In the genomic region with DNA sequence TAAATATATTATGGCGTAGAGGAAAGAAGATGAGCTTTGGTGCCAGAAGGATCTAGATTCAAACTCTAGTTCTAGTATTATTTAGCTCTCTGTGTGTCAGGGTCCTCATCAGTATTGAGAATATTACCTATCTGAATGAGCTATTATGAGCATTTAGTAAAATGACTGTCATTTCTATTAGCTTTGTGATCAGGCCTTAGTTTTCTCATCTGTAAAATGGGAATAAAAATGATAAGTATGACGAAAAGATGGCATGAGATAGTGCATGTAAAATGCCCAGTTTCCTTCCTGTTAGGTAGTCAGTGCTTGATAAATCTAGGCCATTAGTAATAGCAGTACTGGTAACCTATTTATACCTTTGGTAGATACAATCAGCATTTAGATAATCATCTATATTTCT, we compare ENCODE assay signal across 29 cellular contexts. TPM values are rescaled to one million over a fixed set of nuclear protein-coding genes. Genes with fewer than 3 reads are reported as not detected.
DNase-seq lines count a peak whose midpoint lies in the region; ATAC-seq and TF ChIP-seq lines count a peak whose summit lies in the region.
"Had no signal": no experiment of that assay in that cellular context is flagged by ENCODE, and none has a peak within 500 bp of the region (broad histone marks: within the 10 kb centered on the region; RNA-seq: fewer than 3 reads in every experiment).

No MANE protein-coding gene starts in this region.

- DNase-seq in stimulated activated naive CD8-positive, alpha-beta T cell treated with anti-CD3 and anti-CD28 coated beads, Interleukin-15, amount 100 ng/mL, for 72 hours: no peak
- DNase-seq in HFFc6 (no peak), NCI-H446 treated with DMSO at 0.1 percent for 48 hours (lab: John Stamatoyannopoulos, UW) (no peak), KBM-7 (no peak)
- DNase-seq: activated CD4-positive, alpha-beta T cell treated with anti-CD3 and anti-CD28 coated beads, Interleukin-2, amount 10 ng/mL, durations not matched to agents 7 days and 5 days; activated effector memory CD4-positive, alpha-beta T cell treated with Interleukin-2 at 50 U/mL for 16 hours; central memory CD4-positive, alpha-beta T cell; effector memory CD8-positive, alpha-beta T cell; erythroblast; H7; immature natural killer cell; Kasumi-1; left cardiac atrium; NCI-H1417 treated with DMSO at 0.1 percent for 48 hours; NCI-H2081; NCI-H526; NK-92 treated with Interleukin-12 subunit alpha and Interleukin-12 subunit beta, amount 100 ng/mL, for 24 hours; psoas muscle; T1000; WERI-Rb-1 had no signal

- H3K27ac Mint-ChIP-seq in stimulated activated naive CD8-positive, alpha-beta T cell treated with anti-CD3 and anti-CD28 coated beads, Interleukin-15, Interleukin-2, amounts not matched to agents 100 ng/mL and 50 ng/mL, for 24 hours: peak overlapping the region; percentile 82
- peak overlapping the region in 1 of 2 donors; percentile 86 for H3K27ac Mint-ChIP-seq in stimulated activated naive CD8-positive, alpha-beta T cell treated with anti-CD3 and anti-CD28 coated beads, Interleukin-15, amount 100 ng/mL, for 72 hours
- H3K27ac Mint-ChIP-seq in HFFc6: peak overlapping the region; percentile 62; the same call in 1 of the 2 replicates
- peak overlapping the region; percentile 87 for H3K27ac Mint-ChIP-seq in activated naive CD8-positive, alpha-beta T cell
- H3K27ac Mint-ChIP-seq: activated CD4-positive, alpha-beta T cell treated with anti-CD3 and anti-CD28 coated beads, Interleukin-2, amount 10 ng/mL, durations not matched to agents 7 days and 5 days; effector memory CD8-positive, alpha-beta T cell; type B pancreatic cell had no signal

- H3K9me3 Mint-ChIP-seq in stimulated activated naive CD8-positive, alpha-beta T cell treated with anti-CD3 and anti-CD28 coated beads, Interleukin-15, Interleukin-2, amounts not matched to agents 100 ng/mL and 50 ng/mL, for 24 hours: no peaks in the 10 kb centered on the region
- H3K9me3 Mint-ChIP-seq in stimulated activated naive CD8-positive, alpha-beta T cell treated with anti-CD3 and anti-CD28 coated beads, Interleukin-15, amount 100 ng/mL, for 72 hours: no peaks in the 10 kb centered on the region
- no peaks in the 10 kb centered on the region for H3K9me3 Mint-ChIP-seq in HFFc6
- no peaks in the 10 kb centered on the region for H3K9me3 Mint-ChIP-seq in activated naive CD8-positive, alpha-beta T cell (ENCODE audit: low read depth)
- H3K9me3 Mint-ChIP-seq: activated CD4-positive, alpha-beta T cell treated with anti-CD3 and anti-CD28 coated beads, Interleukin-2, amount 10 ng/mL, durations not matched to agents 7 days and 5 days; effector memory CD8-positive, alpha-beta T cell; immature natural killer cell; natural killer cell treated with Interleukin-12 subunit alpha and Interleukin-12 subunit beta and Interleukin-15 and Interleukin-18, amount 100 ng/mL, for 72 hours; type B pancreatic cell had no signal

- no peak for ATAC-seq in stimulated activated naive CD8-positive, alpha-beta T cell treated with anti-CD3 and anti-CD28 coated beads, Interleukin-15, amount 100 ng/mL, for 72 hours
- no peak for ATAC-seq in GM21390 (IDR thresholded peaks at IDR 0.05; ENCODE audit: unreplicated experiment)
- ATAC-seq: effector memory CD8-positive, alpha-beta T cell; left cardiac atrium; natural killer cell treated with Interleukin-12 subunit alpha and Interleukin-12 subunit beta and Interleukin-15 and Interleukin-18, amount 100 ng/mL, for 72 hours; psoas muscle; Right ventricle myocardium inferior had no signal

- H3K36me3 Mint-ChIP-seq in stimulated activated naive CD8-positive, alpha-beta T cell treated with anti-CD3 and anti-CD28 coated beads, Interleukin-15, Interleukin-2, amounts not matched to agents 100 ng/mL and 50 ng/mL, for 24 hours (ENCODE audit: low read depth): no peaks in the 10 kb centered on the region
- peaks cover 5% of the 10 kb centered on the region for H3K36me3 Mint-ChIP-seq in HFFc6 (ENCODE audit: low read depth)
- H3K36me3 Mint-ChIP-seq in activated naive CD8-positive, alpha-beta T cell: no peaks in the 10 kb centered on the region
- H3K36me3 Mint-ChIP-seq: natural killer cell treated with Interleukin-12 subunit alpha and Interleukin-12 subunit beta and Interleukin-15 and Interleukin-18, amount 100 ng/mL, for 72 hours; type B pancreatic cell had no signal

- in situ Hi-C loops in KBM-7 (cut with MboI; ENCODE audit: low pct_unique_long_range_greater_than_20kb, low sequenced_read_pairs): no loop called here

- peaks cover 44% of the 10 kb centered on the region for H3K4me1 Mint-ChIP-seq in stimulated activated naive CD8-positive, alpha-beta T cell treated with anti-CD3 and anti-CD28 coated beads, Interleukin-15, Interleukin-2, amounts not matched to agents 100 ng/mL and 50 ng/mL, for 24 hours (ENCODE audit: low read depth)
- peaks cover 52% of the 10 kb centered on the region for H3K4me1 Mint-ChIP-seq in stimulated activated naive CD8-positive, alpha-beta T cell treated with anti-CD3 and anti-CD28 coated beads, Interleukin-15, amount 100 ng/mL, for 72 hours
- peaks cover 56% of the 10 kb centered on the region for H3K4me1 Mint-ChIP-seq in HFFc6 (ENCODE audit: low read depth)
- H3K4me1 Mint-ChIP-seq in activated naive CD8-positive, alpha-beta T cell (ENCODE audit: low read depth): peaks cover 49% of the 10 kb centered on the region

- no peak overlapping the region for H3K4me3 Mint-ChIP-seq in stimulated activated naive CD8-positive, alpha-beta T cell treated with anti-CD3 and anti-CD28 coated beads, Interleukin-15, Interleukin-2, amounts not matched to agents 100 ng/mL and 50 ng/mL, for 24 hours
- H3K4me3 Mint-ChIP-seq in stimulated activated naive CD8-positive, alpha-beta T cell treated with anti-CD3 and anti-CD28 coated beads, Interleukin-15, amount 100 ng/mL, for 72 hours: no peak overlapping the region
- no peak overlapping the region for H3K4me3 Mint-ChIP-seq in HFFc6
- H3K4me3 Mint-ChIP-seq in activated naive CD8-positive, alpha-beta T cell: no peak overlapping the region
- H3K4me3 Mint-ChIP-seq: activated CD4-positive, alpha-beta T cell treated with anti-CD3 and anti-CD28 coated beads, Interleukin-2, amount 10 ng/mL, durations not matched to agents 7 days and 5 days; effector memory CD8-positive, alpha-beta T cell; immature natural killer cell; natural killer cell treated with Interleukin-12 subunit alpha and Interleukin-12 subunit beta and Interleukin-15 and Interleukin-18, amount 100 ng/mL, for 72 hours; type B pancreatic cell had no signal

- H3K27me3 Mint-ChIP-seq in stimulated activated naive CD8-positive, alpha-beta T cell treated with anti-CD3 and anti-CD28 coated beads, Interleukin-15, Interleukin-2, amounts not matched to agents 100 ng/mL and 50 ng/mL, for 24 hours: no peaks in the 10 kb centered on the region
- H3K27me3 Mint-ChIP-seq in stimulated activated naive CD8-positive, alpha-beta T cell treated with anti-CD3 and anti-CD28 coated beads, Interleukin-15, amount 100 ng/mL, for 72 hours: no peaks in the 10 kb centered on the region
- no peaks in the 10 kb centered on the region for H3K27me3 Mint-ChIP-seq in HFFc6 (ENCODE audit: insufficient read depth)
- no peaks in the 10 kb centered on the region for H3K27me3 Mint-ChIP-seq in activated naive CD8-positive, alpha-beta T cell
- H3K27me3 Mint-ChIP-seq: activated CD4-positive, alpha-beta T cell treated with anti-CD3 and anti-CD28 coated beads, Interleukin-2, amount 10 ng/mL, durations not matched to agents 7 days and 5 days; effector memory CD8-positive, alpha-beta T cell; natural killer cell treated with Interleukin-12 subunit alpha and Interleukin-12 subunit beta and Interleukin-15 and Interleukin-18, amount 100 ng/mL, for 72 hours had no signal

- no peak for TF ChIP-seq CTCF in HFFc6 (IDR thresholded peaks at IDR 0.05)

RNA-seq across cellular contexts. Expression of a gene that starts 35.1 kb away (rescaled TPM):
- not detected for total RNA-seq in HFFc6 (2021; fragmentation: NEBNext Ultra II Directional; extraction: Animal tissue kit (Norgen Biotek cat#: 25700))
- total RNA-seq: activated CD4-positive, alpha-beta T cell treated with anti-CD3 and anti-CD28 coated beads, Interleukin-2, amount 10 ng/mL, durations not matched to agents 7 days and 5 days; H7; left cardiac atrium; lung; mononuclear cell; natural killer cell treated with Interleukin-12 subunit alpha and Interleukin-12 subunit beta and Interleukin-15 and Interleukin-18, amount 100 ng/mL, for 72 hours; omental fat pad; psoas muscle; Right ventricle myocardium inferior had no signal
